16 cellular contexts compared by ENCODE assay signal in genomic region chr4:147824884-147825283, GRCh38.
"Had no signal": no experiment of that assay in that cellular context is flagged by ENCODE, and none has a peak within 500 bp of the region (broad histone marks: within the 10 kb centered on the region; RNA-seq: fewer than 3 reads in every experiment).

No MANE protein-coding gene starts in this region.

- H3K9me3 ChIP-seq: lower lobe of right lung, pancreas had no signal

- H3K9me3 Mint-ChIP-seq: activated B cell treated with CpG ODN at 0.5 μM for 24 hours; activated CD8-positive, alpha-beta T cell treated with anti-CD3 and anti-CD28 coated beads for 36 hours; activated naive CD4-positive, alpha-beta T cell treated with anti-CD3 and anti-CD28 coated beads, Interleukin-2, amount 50 U/mL, for 72 hours; activated T-cell treated with anti-CD3 and anti-CD28 coated beads, Interleukin-2, amount 50 U/mL, for 4 hours had no signal

- H3K4me1 Mint-ChIP-seq: activated B cell treated with CpG ODN at 0.5 μM for 24 hours had no signal

- H3K27me3 ChIP-seq: pancreas had no signal

- H3K36me3 ChIP-seq: lower lobe of right lung, pancreas had no signal

- H3K27ac Mint-ChIP-seq: activated B cell treated with CpG ODN at 0.5 μM for 24 hours; activated CD8-positive, alpha-beta T cell treated with anti-CD3 and anti-CD28 coated beads for 36 hours; activated naive CD4-positive, alpha-beta T cell treated with anti-CD3 and anti-CD28 coated beads, Interleukin-2, amount 50 U/mL, for 72 hours had no signal

- H3K4me3 ChIP-seq: lower lobe of right lung, pancreas had no signal

- H3K27ac ChIP-seq: epithelial cell of prostate had no signal

- DNase-seq: activated B cell treated with CpG ODN at 0.5 μM for 24 hours; activated CD4-positive, alpha-beta T cell treated with anti-CD3 and anti-CD28 coated beads for 48 hours; activated CD8-positive, alpha-beta T cell treated with anti-CD3 and anti-CD28 coated beads for 36 hours; activated effector memory CD4-positive, alpha-beta T cell treated with anti-CD3 and anti-CD28 coated beads, Interleukin-2, amount 50 U/mL, for 16 hours; activated T-cell treated with anti-CD3 and anti-CD28 coated beads, Interleukin-2, amount 50 U/mL, for 4 hours; central memory CD4-positive, alpha-beta T cell; effector memory CD4-positive, alpha-beta T cell; lower lobe of right lung; midbrain; pancreas; SIG-M5; stimulated activated CD4-positive, alpha-beta T cell treated with anti-CD3 and anti-CD28 coated beads, Interleukin-4, amount 100 ng/mL, for 1 hour; stimulated activated naive CD4-positive, alpha-beta T cell treated with Interleukin-2 at 50 U/mL for 16 hours; T-helper 17 cell had no signal

- FAIRE-seq: pancreas had no signal

- H3K36me3 Mint-ChIP-seq: activated naive CD4-positive, alpha-beta T cell treated with anti-CD3 and anti-CD28 coated beads, Interleukin-2, amount 50 U/mL, for 72 hours had no signal

- H3K4me3 Mint-ChIP-seq: activated B cell treated with CpG ODN at 0.5 μM for 24 hours; activated CD8-positive, alpha-beta T cell treated with anti-CD3 and anti-CD28 coated beads for 36 hours; activated T-cell treated with anti-CD3 and anti-CD28 coated beads, Interleukin-2, amount 50 U/mL, for 4 hours; T-helper 17 cell had no signal

- H3K27me3 Mint-ChIP-seq: activated B cell treated with CpG ODN at 0.5 μM for 24 hours; activated CD8-positive, alpha-beta T cell treated with anti-CD3 and anti-CD28 coated beads for 36 hours; T-helper 17 cell had no signal

- ATAC-seq: activated CD8-positive, alpha-beta T cell treated with anti-CD3 and anti-CD28 coated beads for 36 hours; activated naive CD4-positive, alpha-beta T cell treated with anti-CD3 and anti-CD28 coated beads, Interleukin-2, amount 50 U/mL, for 72 hours; T-helper 17 cell had no signal
